Comparison of ENCODE assay signal across 8 cellular contexts in the genomic region with DNA sequence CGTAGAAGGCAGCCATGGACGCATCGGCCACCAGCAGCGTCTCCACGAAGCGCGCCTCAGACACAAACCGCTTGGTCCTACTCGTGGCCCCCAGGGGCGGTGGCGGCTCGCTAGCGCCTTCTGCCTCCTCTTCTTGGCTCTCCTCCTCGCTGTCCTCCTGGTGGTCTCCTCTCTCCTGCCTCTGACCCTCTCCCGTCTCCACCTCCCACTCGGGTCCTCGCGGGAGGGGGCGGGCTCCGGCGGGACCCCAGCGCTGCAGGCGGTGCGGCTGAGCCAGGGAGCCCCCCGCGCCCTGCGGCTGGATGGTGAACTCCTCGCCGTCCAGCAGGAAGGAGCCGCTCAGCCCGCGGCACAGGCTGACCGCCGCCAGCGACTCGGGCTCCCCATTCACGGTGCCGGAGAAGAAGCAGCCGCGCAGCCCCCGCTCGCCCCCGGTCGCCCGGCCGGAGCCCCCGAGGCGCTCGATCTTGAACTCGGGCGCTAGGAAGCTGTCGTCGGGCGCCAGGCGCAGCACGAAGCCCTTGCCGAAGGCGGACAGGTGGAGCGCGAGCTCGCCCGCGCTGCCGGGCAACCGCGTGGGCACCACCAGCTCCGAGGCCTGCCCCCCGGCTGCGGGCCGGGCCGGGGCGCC. TPM values are rescaled to one million over a fixed set of nuclear protein-coding genes. Genes with fewer than 3 reads are reported as not detected.
DNase-seq lines count a peak whose midpoint lies in the region; ATAC-seq, FAIRE-seq and TF ChIP-seq lines count a peak whose summit lies in the region.

No MANE protein-coding gene starts in this region.

- peaks cover 0 to 21% of the 10 kb centered on the region in 2 donors for H3K4me1 Mint-ChIP-seq in natural killer cell

- H3K4me2 ChIP-seq in MM.1S (ENCODE audit: low read depth, low read length): peak overlapping the region; percentile 76
- H3K4me2 ChIP-seq in H1 (ENCODE audit: insufficient read depth in 1 of 2, low read depth in 2 of 2, low read length in 2 of 2): peak overlapping the region; percentile 71 to 74

- H2AK5ac ChIP-seq in H1 (ENCODE audit: low read depth, low read length): no peak overlapping the region

- peaks cover 47 to 48% of the 10 kb centered on the region in 2 donors for H3K27me3 Mint-ChIP-seq in natural killer cell (ENCODE audit: low read depth in 2 of 2)

- POLR2A ChIA-PET in AG04450 (lab: Yijun Ruan, JAX): interaction anchor here (1.0 to 1.3 kb wide), 2 partner anchors 38 to 44 kb away, joined by 4 to 6 read pairs; no protein-coding TSS in a partner anchor
- POLR2A ChIA-PET in H1 (lab: Charles Lee; ENCODE audit: partially characterized antibody): interaction anchor here (1.0 to 1.2 kb wide), 2 partner anchors 8 to 212 kb away, joined by 3 read pairs; no protein-coding TSS in a partner anchor

- H2AFZ ChIP-seq in MM.1S (ENCODE audit: low read length) (no peak overlapping the region), H1 (ENCODE audit: low read length) (peak overlapping the region; percentile 5; the same call in 1 of the 2 replicates)

- no peak overlapping the region for H3K14ac ChIP-seq in H1 (ENCODE audit: insufficient read length)

- H3K9me3 ChIP-seq in AG04450 (ENCODE audit: control insufficient read depth, insufficient read depth, low read length) (no peaks in the 10 kb centered on the region; the same call in 1 of the 2 replicates), MM.1S (replicated peaks; ENCODE audit: insufficient read depth, low read length) (no peaks in the 10 kb centered on the region), H1 (ENCODE audit: insufficient read depth in 2 of 2, low read depth in 1 of 2, low read length in 1 of 2) (no peaks in the 10 kb centered on the region)

- intact Hi-C loops in natural killer cell (cut with micrococcal nuclease): no loop called here

- no peak for TF ChIP-seq EP300 in H1 (IDR thresholded peaks at IDR 0.05; ENCODE audit: borderline replicate concordance in 1 of 2, low read depth in 2 of 2, low read length in 2 of 2)

- H3K27me3 ChIP-seq in AG04450 (ENCODE audit: control insufficient read depth, insufficient read depth, low read length) (peaks cover 71% of the 10 kb centered on the region), MM.1S (replicated peaks; ENCODE audit: insufficient read depth, low read length) (peaks cover 49% of the 10 kb centered on the region), H1 (replicated peaks in 1 of 4; ENCODE audit: control insufficient read depth in 3 of 4, extremely low read depth in 1 of 4, insufficient read depth in 3 of 4, low read length in 3 of 4) (peaks cover 2 to 38% (median 37%) of the 10 kb centered on the region in 4 experiments)

- DNase-seq in AG04450 (ENCODE audit: low read depth, low spot score) (no peak), MM.1S (no peak), H1 (ENCODE audit: low read depth in 1 of 2, low spot score in 2 of 2) (peak in 1 of 2 experiments; percentile 80), natural killer cell (no peak), NCI-H1436 treated with DMSO at 0.1 percent for 48 hours (lab: John Stamatoyannopoulos, UW) (no peak)
- DNase-seq in effector CD4-positive, alpha-beta T cell: no peak

- FAIRE-seq in H1 (lab: Jason Lieb, UNC): no peak

- H3K4me1 ChIP-seq in MM.1S (ENCODE audit: low read length) (no peaks in the 10 kb centered on the region), H1 (replicated peaks in 1 of 4; ENCODE audit: control insufficient read depth in 3 of 4, insufficient read depth in 4 of 4, low read length in 3 of 4) (peaks cover 0 to 13% (median 9%) of the 10 kb centered on the region in 4 experiments; a peak in 6 of 7 replicates)

- no peaks in the 10 kb centered on the region for H3F3A ChIP-seq in MM.1S (ENCODE audit: insufficient read depth, low read length)

- H3K79me1 ChIP-seq in H1 (ENCODE audit: low read depth, low read length): no peaks in the 10 kb centered on the region; the same call in 1 of the 2 replicates

- no peak overlapping the region for H2BK20ac ChIP-seq in H1 (ENCODE audit: low read length)

- H4K5ac ChIP-seq in H1 (ENCODE audit: insufficient read length, low read depth, low read length): no peak overlapping the region

- ATAC-seq in natural killer cell (peak in 2 of 3 donors; percentile 30 to 53), GM21786 (IDR thresholded peaks at IDR 0.05; ENCODE audit: unreplicated experiment) (no peak), HG03520 (IDR thresholded peaks at IDR 0.05; ENCODE audit: unreplicated experiment) (no peak)

- H4K91ac ChIP-seq in H1 (replicated peaks; ENCODE audit: insufficient read length, low read length): peak overlapping the region; percentile 75

- H2BK5ac ChIP-seq in H1 (ENCODE audit: low read depth, low read length): no peak overlapping the region

- no peak overlapping the region for H3K23ac ChIP-seq in H1 (ENCODE audit: insufficient read length)

- H3K9me2 ChIP-seq in MM.1S (replicated peaks; ENCODE audit: insufficient read depth, low read length): no peaks in the 10 kb centered on the region

- H2BK15ac ChIP-seq in H1 (ENCODE audit: low read length): peak overlapping the region; percentile 29; the same call in 1 of the 2 replicates

- H3K56ac ChIP-seq in H1 (replicated peaks; ENCODE audit: insufficient read length, low read depth, low read length): no peak overlapping the region

- H3K36me3 ChIP-seq in MM.1S (replicated peaks; ENCODE audit: insufficient read depth, low read length): no peaks in the 10 kb centered on the region
- H3K36me3 ChIP-seq in H1 (ENCODE audit: control insufficient read depth in 2 of 4, insufficient read depth in 4 of 4, low read length in 3 of 4): no peaks in the 10 kb centered on the region

- peaks cover 9% of the 10 kb centered on the region; the same call in 1 of the 2 replicates for H3K23me2 ChIP-seq in H1 (ENCODE audit: low read depth, low read length)

- peak; percentile 38 for TF ChIP-seq CTCF in AG04450 (IDR thresholded peaks at IDR 0.05; ENCODE audit: low read depth, low read length)
- 0 out of 2 replicates have a peak, but pooled peaks have one; percentile 17 for TF ChIP-seq CTCF in MM.1S (IDR thresholded peaks at IDR 0.05; ENCODE audit: low read length)
- TF ChIP-seq CTCF in H1 (IDR thresholded peaks at IDR 0.05; ENCODE audit: control extremely low read depth in 1 of 3, insufficient read depth in 1 of 3, low read depth in 1 of 3, low read length in 3 of 3): peak in 2 of 3 experiments; percentile 26 to 59; a peak in 2 of 4 replicates
- no peak for TF ChIP-seq CTCF in natural killer cell (IDR thresholded peaks at IDR 0.05)

- H3K36me3 Mint-ChIP-seq in natural killer cell: no peaks in the 10 kb centered on the region

- H3K79me2 ChIP-seq in MM.1S (ENCODE audit: low read length) (no peaks in the 10 kb centered on the region), H1 (ENCODE audit: control insufficient read depth in 1 of 2, insufficient read depth in 2 of 2, low read length in 2 of 2) (no peaks in the 10 kb centered on the region)

- H3K9me3 Mint-ChIP-seq in natural killer cell: no peaks in the 10 kb centered on the region

- peak; percentile 44 to 60 for TF ChIP-seq RAD21 in H1 (IDR thresholded peaks at IDR 0.05 in 1 of 2, conservative IDR thresholded peaks at IDR 0.05 in 1 of 2; ENCODE audit: low read depth in 2 of 2, low read length in 2 of 2)

- no peak for TF ChIP-seq POLR2A in H1 (IDR thresholded peaks at IDR 0.05; ENCODE audit: control extremely low read depth in 1 of 2, low read depth in 2 of 2, low read length in 2 of 2)

- H3K9ac ChIP-seq in MM.1S (ENCODE audit: low read length) (no peak overlapping the region), H1 (replicated peaks in 1 of 4; ENCODE audit: extremely low read depth in 1 of 4, low read depth in 3 of 4, low read length in 3 of 4) (peak overlapping the region in 2 of 4 experiments; percentile 24 to 44; a peak in 3 of 7 replicates)

- peak overlapping the region; percentile 58 for H3K4me3 ChIP-seq in AG04450 (ENCODE audit: low read depth, low read length)
- H3K4me3 ChIP-seq in MM.1S (ENCODE audit: low read length): peak overlapping the region; percentile 27; the same call in 1 of the 2 replicates
- peak overlapping the region; percentile 40 to 71 (median 44) for H3K4me3 ChIP-seq in H1 (ENCODE audit: extremely low read depth in 1 of 4, insufficient read depth in 2 of 4, low read depth in 3 of 4, low read length in 4 of 4)

- peak overlapping the region; percentile 36 for H3K4ac ChIP-seq in H1 (replicated peaks; ENCODE audit: insufficient read length, low read depth, low read length)

- WGBS in H1 (ENCODE audit: extremely low coverage in 1 of 2, insufficient coverage in 1 of 2, insufficient read length in 1 of 2, insufficient replicate concordance in 2 of 2, low coverage in 1 of 2, low lambda C conversion rate in 2 of 2, missing lambda C conversion rate in 1 of 2), 2 experiments: 5% methylated on average over 45 of the region's 72 CpGs; no CpG with 5 or more reads in 1 of the 2 experiments

- 0 out of 2 replicates have a peak overlapping the region, but pooled peaks have one; percentile 33 for H2BK12ac ChIP-seq in H1 (ENCODE audit: low read depth, low read length)

- no peak overlapping the region for H2BK120ac ChIP-seq in H1 (replicated peaks; ENCODE audit: low read depth, low read length)

- no peak overlapping the region for H3K27ac Mint-ChIP-seq in natural killer cell

- peak overlapping the region; percentile 60 for H4K8ac ChIP-seq in H1 (ENCODE audit: extremely low read depth, insufficient read depth, low read length)

- H3K27ac ChIP-seq in AG04450 (ENCODE audit: low read depth, low read length) (no peak overlapping the region), MM.1S (ENCODE audit: low read length) (no peak overlapping the region), H1 (ENCODE audit: low read depth, low read length) (no peak overlapping the region)

- H3K4me3 Mint-ChIP-seq in natural killer cell: peak overlapping the region; percentile 64

- CTCF ChIA-PET in AG04450 (lab: Charles Lee) (interaction anchor here (1.2 kb wide), 1 partner anchor 435 kb away, joined by 3 read pairs; no protein-coding TSS in a partner anchor), H1 (lab: Charles Lee; ENCODE audit: partially characterized antibody) (interaction anchor here (0.6 to 21.7 kb wide), 8 partner anchors 11 to 437 kb away, joined by 3 to 521 read pairs (median 8); no protein-coding TSS in a partner anchor)

- no peaks in the 10 kb centered on the region for H4K20me1 ChIP-seq in MM.1S (ENCODE audit: insufficient read depth, low read length)
- no peaks in the 10 kb centered on the region for H4K20me1 ChIP-seq in H1 (replicated peaks in 1 of 2; ENCODE audit: control insufficient read depth in 1 of 2, insufficient read depth in 2 of 2, low read length in 2 of 2)

- no peak overlapping the region; the same call in 1 of the 2 replicates for H3K18ac ChIP-seq in H1 (ENCODE audit: extremely low read depth, low read length)

RNA-seq across cellular contexts. Expression of a gene that starts 0.7 kb away (rescaled TPM):
- polyA plus RNA-seq in AG04450 (2011; rRNA removed): 17.6 and 19.8 TPM in 2 replicates
- polyA minus RNA-seq in AG04450 (2011; rRNA and poly(A)+ RNA removed): 9.3 and 14.1 TPM in 2 replicates
- 15.5 and 16.6 TPM in 2 replicates for total RNA-seq in H1 (2021; fragmentation: NEBNext Ultra II Directional; extraction: Animal tissue kit (Norgen Biotek cat#: 25700))
- 9.3 and 11.1 TPM in 2 replicates for polyA plus RNA-seq in H1 (2011; rRNA removed)
- polyA plus RNA-seq in H1 (2011; cell fraction: cytosol; rRNA removed): 10.5 TPM
- polyA plus RNA-seq in H1 (2011; cell fraction: nucleus; rRNA removed): 13.6 TPM
- polyA plus RNA-seq in H1 (2012, experiment 1 of 2): 11.6 to 13.7 TPM (median 13.3 TPM) in 4 replicates
- 15.3 TPM for polyA plus RNA-seq in H1 (2012, experiment 2 of 2)
- 14.9 TPM for polyA plus RNA-seq in H1 (2013, experiment 1 of 2)
- 14.2 TPM for polyA plus RNA-seq in H1 (2013, experiment 2 of 2)
- 8.3 and 9.9 TPM in 2 replicates for polyA minus RNA-seq in H1 (2011; rRNA and poly(A)+ RNA removed)
- polyA minus RNA-seq in H1 (2011; cell fraction: cytosol; rRNA and poly(A)+ RNA removed): 10.7 TPM
- polyA minus RNA-seq in H1 (2011; cell fraction: nucleus; rRNA and poly(A)+ RNA removed): 5.7 TPM
- not detected for total RNA-seq in natural killer cell

RNA-seq across cellular contexts. Expression of a gene that starts 20.7 kb away (rescaled TPM):
- polyA plus RNA-seq in AG04450 (2011; rRNA removed) (4.7 and 5.8 TPM in 2 replicates), H1 (2011; rRNA removed) (1.7 and 2.3 TPM in 2 replicates)
- 9.7 and 10.4 TPM in 2 replicates for polyA minus RNA-seq in AG04450 (2011; rRNA and poly(A)+ RNA removed)
- 4.7 and 4.9 TPM in 2 replicates for total RNA-seq in H1 (2021; fragmentation: NEBNext Ultra II Directional; extraction: Animal tissue kit (Norgen Biotek cat#: 25700))
- 1.4 TPM for polyA plus RNA-seq in H1 (2011; cell fraction: cytosol; rRNA removed)
- 3.5 TPM for polyA plus RNA-seq in H1 (2011; cell fraction: nucleus; rRNA removed)
- 1.7 to 2.6 TPM (median 2.4 TPM) in 4 replicates for polyA plus RNA-seq in H1 (2012, experiment 1 of 2)
- 2.0 TPM for polyA plus RNA-seq in H1 (2012, experiment 2 of 2)
- 5.1 TPM for polyA plus RNA-seq in H1 (2013, experiment 1 of 2)
- 4.3 TPM for polyA plus RNA-seq in H1 (2013, experiment 2 of 2)
- 3.4 and 3.8 TPM in 2 replicates for polyA minus RNA-seq in H1 (2011; rRNA and poly(A)+ RNA removed)
- polyA minus RNA-seq in H1 (2011; cell fraction: cytosol; rRNA and poly(A)+ RNA removed): 2.5 TPM
- 2.1 TPM for polyA minus RNA-seq in H1 (2011; cell fraction: nucleus; rRNA and poly(A)+ RNA removed)
- under 1 TPM in 1 of 3 donors, not detected in 2; 0.20 TPM for total RNA-seq in natural killer cell

Comparison
In these comparisons a context has a peak if more than half of its experiments do, and no peak if none do; other contexts are left out.
1. ATAC-seq: peak in natural killer cell (2 of 3); none in GM21786 (single experiment) and HG03520 (single experiment).
2. RNA of a gene that starts 0.7 kb away (total RNA-seq): 15.5 to 16.6 TPM in H1; not detected in natural killer cell; every median in the first group is over 10 times any median in the second.
3. Peak in every context shown above with its lines, with median percentiles within 50 percentile points of each other: H3K4me3 ChIP-seq.